In genomic region chr3:43618142-43618541, GRCh38 we compare ENCODE assay signal across 23 cellular contexts.
"Had no signal": no experiment of that assay in that cellular context is flagged by ENCODE, and none has a peak within 500 bp of the region (broad histone marks: within the 10 kb centered on the region; RNA-seq: fewer than 3 reads in every experiment).

No MANE protein-coding gene starts in this region.

- H3K4me3 Mint-ChIP-seq: activated CD8-positive, alpha-beta memory T cell treated with anti-CD3 and anti-CD28 coated beads, Interleukin-2, amount 10 ng/mL, durations not matched to agents 7 days and 5 days; activated naive CD8-positive, alpha-beta T cell treated with anti-CD3 and anti-CD28 coated beads, Interleukin-2, amount 50 U/mL, for 24 hours; activated T-cell treated with anti-CD3 and anti-CD28 coated beads, Interleukin-2, amount 50 U/mL, for 24 hours; T-cell had no signal

- H3K4me2 ChIP-seq: KMS-11 had no signal

- DNase-seq: activated CD4-positive, alpha-beta T cell treated with anti-CD3 and anti-CD28 coated beads for 4 hours; activated CD4-positive, alpha-beta T cell treated with anti-CD3 and anti-CD28 coated beads, Interleukin-2, amount 50 U/mL, for 48 hours; activated CD8-positive, alpha-beta memory T cell treated with anti-CD3 and anti-CD28 coated beads, Interleukin-2, amount 10 ng/mL, durations not matched to agents 7 days and 5 days; activated effector memory CD4-positive, alpha-beta T cell treated with anti-CD3 and anti-CD28 coated beads, Interleukin-2, amount 50 U/mL, for 16 hours; activated naive CD4-positive, alpha-beta T cell treated with Interleukin-2 at 50 U/mL for 16 hours; activated naive CD8-positive, alpha-beta T cell treated with anti-CD3 and anti-CD28 coated beads, Interleukin-2, amount 50 U/mL, for 24 hours; activated T-cell treated with anti-CD3 and anti-CD28 coated beads, Interleukin-2, amount 50 U/mL, for 24 hours; amygdala; brain microvascular endothelial cell; NCI-H1105 treated with DMSO at 0.1 percent for 48 hours; NCI-H1436 treated with DMSO at 0.1 percent for 48 hours; NCI-H187; NCI-H2081; NCI-H510A treated with DMSO at 0.1 percent for 48 hours; NCI-H69; T-cell; T-helper 2 cell; WERI-Rb-1 had no signal

- H3K36me3 Mint-ChIP-seq: activated CD8-positive, alpha-beta memory T cell treated with anti-CD3 and anti-CD28 coated beads, Interleukin-2, amount 10 ng/mL, durations not matched to agents 7 days and 5 days; activated naive CD4-positive, alpha-beta T cell treated with anti-CD3 and anti-CD28 coated beads, Interleukin-2, amount 50 U/mL, for 72 hours; T-cell had no signal

- H3K36me3 ChIP-seq: brain microvascular endothelial cell, cardiac muscle cell, WERI-Rb-1 had no signal

- H3K9me3 Mint-ChIP-seq: activated naive CD4-positive, alpha-beta T cell treated with anti-CD3 and anti-CD28 coated beads, Interleukin-2, amount 50 U/mL, for 72 hours; activated naive CD8-positive, alpha-beta T cell treated with anti-CD3 and anti-CD28 coated beads, Interleukin-2, amount 50 U/mL, for 24 hours; activated T-cell treated with anti-CD3 and anti-CD28 coated beads, Interleukin-2, amount 50 U/mL, for 24 hours; T-cell had no signal

- H3K27ac Mint-ChIP-seq: activated CD8-positive, alpha-beta memory T cell treated with anti-CD3 and anti-CD28 coated beads, Interleukin-2, amount 10 ng/mL, durations not matched to agents 7 days and 5 days; activated naive CD4-positive, alpha-beta T cell treated with anti-CD3 and anti-CD28 coated beads, Interleukin-2, amount 50 U/mL, for 72 hours; activated naive CD8-positive, alpha-beta T cell treated with anti-CD3 and anti-CD28 coated beads, Interleukin-2, amount 50 U/mL, for 24 hours; activated T-cell treated with anti-CD3 and anti-CD28 coated beads, Interleukin-2, amount 50 U/mL, for 24 hours; T-cell had no signal

- H3K9ac ChIP-seq: KMS-11 had no signal

- H3K27me3 ChIP-seq: brain microvascular endothelial cell, cardiac muscle cell had no signal

- H3K4me3 ChIP-seq: cardiac muscle cell, SK-N-MC had no signal

- ATAC-seq: activated CD4-positive, CD25-positive, alpha-beta regulatory T cell treated with anti-CD3 and anti-CD28 coated beads, Interleukin-2, amount 50 U/mL, for 24 hours; activated CD8-positive, alpha-beta memory T cell treated with anti-CD3 and anti-CD28 coated beads, Interleukin-2, amount 10 ng/mL, durations not matched to agents 7 days and 5 days; activated naive CD4-positive, alpha-beta T cell treated with anti-CD3 and anti-CD28 coated beads, Interleukin-2, amount 50 U/mL, for 72 hours; activated naive CD8-positive, alpha-beta T cell treated with anti-CD3 and anti-CD28 coated beads, Interleukin-2, amount 50 U/mL, for 24 hours; T-cell had no signal

- H3K27ac ChIP-seq: brain microvascular endothelial cell, cardiac muscle cell, KMS-11, SK-N-MC, WERI-Rb-1 had no signal

- H3K27me3 Mint-ChIP-seq: activated naive CD8-positive, alpha-beta T cell treated with anti-CD3 and anti-CD28 coated beads, Interleukin-2, amount 50 U/mL, for 24 hours; activated T-cell treated with anti-CD3 and anti-CD28 coated beads, Interleukin-2, amount 50 U/mL, for 24 hours; T-cell had no signal
